ENCODE assay signal across 18 cellular contexts in the genomic region with DNA sequence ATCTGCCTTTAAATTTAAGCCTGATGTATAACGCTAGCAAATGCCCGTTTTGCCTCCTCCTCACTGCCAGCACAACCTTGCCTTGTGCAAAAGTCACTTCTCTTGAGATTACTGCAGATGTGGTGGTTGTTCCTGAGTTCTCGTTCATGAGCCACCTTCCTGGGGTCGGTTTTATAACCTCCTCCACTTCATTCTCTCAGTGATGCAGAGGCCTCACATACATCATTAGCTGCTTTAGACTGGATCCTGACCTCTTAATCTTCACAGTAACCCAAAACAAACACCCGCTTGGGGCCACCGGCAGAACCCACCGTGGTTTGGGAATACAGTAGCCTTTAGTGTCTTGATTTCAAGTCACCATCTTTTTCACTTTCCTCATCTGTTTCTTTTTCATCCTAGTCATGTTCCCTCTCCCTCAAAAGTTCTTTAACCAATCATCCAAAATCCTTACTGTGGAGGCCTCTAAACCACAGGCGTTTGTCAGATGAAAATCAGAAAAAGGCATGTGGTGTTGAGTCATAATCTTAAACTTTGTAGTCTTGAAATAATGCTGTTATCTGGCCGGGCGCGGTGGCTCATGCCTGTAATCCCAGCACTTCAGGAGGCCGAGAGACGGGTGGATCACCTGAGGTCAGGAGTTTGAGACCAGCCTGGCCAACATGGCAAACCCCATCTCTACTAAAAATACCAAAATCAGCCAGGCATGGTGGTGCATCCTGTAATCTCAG.
A peak's percentile ranks its signal among the peaks of the same experiment; 100 is the strongest.
DNase-seq lines count a peak whose midpoint lies in the region; ATAC-seq, FAIRE-seq and TF ChIP-seq lines count a peak whose summit lies in the region.
"Had no signal": no experiment of that assay in that cellular context is flagged by ENCODE, and none has a peak within 500 bp of the region (broad histone marks: within the 10 kb centered on the region; RNA-seq: fewer than 3 reads in every experiment).

No MANE protein-coding gene starts in this region.

- no peaks in the 10 kb centered on the region for H3K9me2 ChIP-seq in HCT116 (ENCODE audit: insufficient read depth)

- H3K9me3 Mint-ChIP-seq in astrocyte (ENCODE audit: unreplicated experiment): no peaks in the 10 kb centered on the region
- H3K9me3 Mint-ChIP-seq: IgD-negative memory B cell had no signal

- H3K27ac ChIP-seq in HCT116 (ENCODE audit: low read depth, low read length): peak overlapping the region; percentile 57
- peak overlapping the region; percentile 53 for H3K27ac ChIP-seq in astrocyte (ENCODE audit: low read depth, low read length)
- H3K27ac ChIP-seq: adrenal gland, heart right ventricle, lower lobe of right lung had no signal

- H4K20me1 ChIP-seq in HCT116 (ENCODE audit: insufficient read depth): no peaks in the 10 kb centered on the region
- no peaks in the 10 kb centered on the region for H4K20me1 ChIP-seq in astrocyte (ENCODE audit: insufficient read depth, low read length)

- H2AFZ ChIP-seq in HCT116 (ENCODE audit: low read depth, low read length, poor library complexity, severe bottlenecking) (no peak overlapping the region), astrocyte (ENCODE audit: low read depth, low read length) (no peak overlapping the region)

- peak overlapping the region; percentile 59 for H3K27ac Mint-ChIP-seq in astrocyte (ENCODE audit: unreplicated experiment)

- H3K79me2 ChIP-seq in HCT116 (ENCODE audit: insufficient read depth, low read length) (no peaks in the 10 kb centered on the region), astrocyte (ENCODE audit: insufficient read depth, low read length) (no peaks in the 10 kb centered on the region)

- peaks cover 28 to 32% of the 10 kb centered on the region in 2 experiments for H3K4me1 ChIP-seq in HCT116 (ENCODE audit: control insufficient read depth in 1 of 2, insufficient read depth in 2 of 2, low read length in 2 of 2)
- H3K4me1 ChIP-seq in astrocyte (ENCODE audit: insufficient read depth, low read length): peaks cover 7% of the 10 kb centered on the region
- H3K4me1 ChIP-seq: adrenal gland, lower lobe of right lung had no signal

- CTCF ChIA-PET in HCT116 (lab: Charles Lee): no interaction called here

- FAIRE-seq in astrocyte (lab: Jason Lieb, UNC): no peak
- FAIRE-seq: GM18507 had no signal

- H3K4me1 Mint-ChIP-seq in astrocyte (ENCODE audit: low read depth, unreplicated experiment): peaks cover 11% of the 10 kb centered on the region

- no peak overlapping the region for H3K4me3 Mint-ChIP-seq in astrocyte (ENCODE audit: unreplicated experiment)
- H3K4me3 Mint-ChIP-seq: IgD-negative memory B cell had no signal

- H3K27me3 Mint-ChIP-seq in astrocyte (ENCODE audit: low read depth, unreplicated experiment): no peaks in the 10 kb centered on the region
- H3K27me3 Mint-ChIP-seq: IgD-negative memory B cell had no signal

- H3K36me3 ChIP-seq in HCT116 (ENCODE audit: control insufficient read depth in 1 of 2, insufficient read depth in 2 of 2, low read length in 2 of 2) (no peaks in the 10 kb centered on the region), astrocyte (ENCODE audit: insufficient read depth, low read length) (no peaks in the 10 kb centered on the region)
- H3K36me3 ChIP-seq: adrenal gland, heart right ventricle, lower lobe of right lung had no signal

- no peak for TF ChIP-seq RAD21 in HCT116 (IDR thresholded peaks at IDR 0.05; ENCODE audit: low read depth)

- no TSS peak for BruUV-seq in HCT116 (replicated peaks; lab: Mats Ljungman, UMichigan)

- POLR2A ChIA-PET in HCT116 (lab: Charles Lee): no interaction called here

- DNase-seq in AG08395 (ENCODE audit: low spot score) (peak; percentile 40), HCT116 (ENCODE audit: low read depth, low spot score) (peak; percentile 6), astrocyte (ENCODE audit: low read depth) (peak; percentile 93), islet precursor cell (peak; percentile 53), NCI-H524 treated with DMSO at 0.1 percent for 48 hours (lab: John Stamatoyannopoulos, UW) (no peak), NCI-H345 treated with DMSO at 0.1 percent for 48 hours (lab: John Stamatoyannopoulos, UW; ENCODE audit: unreplicated experiment) (no peak)
- no peak for DNase-seq in stimulated activated CD4-positive, alpha-beta T cell treated with anti-CD3 and anti-CD28 coated beads, Interleukin-2, amount 100 ng/mL, for 48 hours
- DNase-seq: activated CD8-positive, alpha-beta memory T cell treated with anti-CD3 and anti-CD28 coated beads, Interleukin-2, amount 50 U/mL, for 48 hours; adrenal gland; heart right ventricle; lower lobe of right lung; NCI-H1417 treated with DMSO at 0.1 percent for 48 hours; NCI-H526; occipital lobe had no signal

- H3K27me3 ChIP-seq in HCT116 (ENCODE audit: insufficient read depth, low read length) (no peaks in the 10 kb centered on the region), astrocyte (ENCODE audit: insufficient read depth, low read length) (no peaks in the 10 kb centered on the region)
- H3K27me3 ChIP-seq: adrenal gland, heart right ventricle had no signal

- intact Hi-C loops in HCT116 (cut with micrococcal nuclease): no loop called here

- RAD21 ChIA-PET in HCT116 (lab: Charles Lee; ENCODE audit: low non-redundant PET in 1 of 2, low total read pairs in 2 of 2, uncharacterized antibody in 2 of 2, unreplicated experiment in 2 of 2): no interaction called here

- peak; percentile 76 for ATAC-seq in HCT116
- no peak for ATAC-seq in HG02610 (IDR thresholded peaks at IDR 0.05; ENCODE audit: unreplicated experiment)
- ATAC-seq: heart right ventricle, lower lobe of right lung, Right ventricle myocardium inferior had no signal

- H3K9ac ChIP-seq in HCT116 (ENCODE audit: low read length): no peak overlapping the region
- H3K9ac ChIP-seq in astrocyte (ENCODE audit: low read length): no peak overlapping the region

- H3K36me3 Mint-ChIP-seq in astrocyte (ENCODE audit: low read depth, unreplicated experiment): no peaks in the 10 kb centered on the region

- no peak for TF ChIP-seq POLR2A in HCT116 (IDR thresholded peaks at IDR 0.05; ENCODE audit: borderline replicate concordance, extremely low read depth, insufficient read depth, insufficient read length)

- H3K9me3 ChIP-seq in HCT116 (ENCODE audit: control insufficient read depth in 1 of 2, insufficient read depth in 1 of 2, low read depth in 1 of 2, low read length in 2 of 2) (no peaks in the 10 kb centered on the region), astrocyte (ENCODE audit: insufficient read depth, low read depth, low read length) (no peaks in the 10 kb centered on the region)
- H3K9me3 ChIP-seq: adrenal gland, heart right ventricle, lower lobe of right lung had no signal

- TF ChIP-seq CTCF in HCT116 (IDR thresholded peaks at IDR 0.05 in 2 of 3, conservative IDR thresholded peaks at IDR 0.05 in 1 of 3; ENCODE audit: borderline replicate concordance in 1 of 3, insufficient read depth in 1 of 3, low read depth in 2 of 3, low read length in 2 of 3) (no peak), astrocyte (IDR thresholded peaks at IDR 0.05; ENCODE audit: insufficient read depth, low read depth, low read length) (no peak)

- no peak overlapping the region for H3K4me3 ChIP-seq in HCT116 (replicated peaks in 1 of 2; ENCODE audit: low read depth in 1 of 2, low read length in 2 of 2)
- H3K4me3 ChIP-seq in astrocyte (ENCODE audit: insufficient read depth, low read depth, low read length): no peak overlapping the region
- H3K4me3 ChIP-seq: adrenal gland, heart right ventricle, lower lobe of right lung had no signal

- H3K4me2 ChIP-seq in HCT116 (ENCODE audit: low read length): peak overlapping the region; percentile 35
- H3K4me2 ChIP-seq in astrocyte (ENCODE audit: low read length): peak overlapping the region; percentile 40

TF ChIP-seq in HCT116, 20 proteins besides CTCF, POLR2A, EP300 and RAD21 (continues in another document):
- no peak for TF ChIP-seq TCF7L2 (IDR thresholded peaks at IDR 0.05; ENCODE audit: borderline replicate concordance, extremely low read depth, insufficient read depth, insufficient read length)
- TF ChIP-seq SP1 (IDR thresholded peaks at IDR 0.05; ENCODE audit: low read depth): no peak
- peak; percentile 30; the same call in 1 of the 2 replicates for TF ChIP-seq FOSL1 (IDR thresholded peaks at IDR 0.05; ENCODE audit: low read depth)
- no peak for TF ChIP-seq ELF1 (IDR thresholded peaks at IDR 0.05; ENCODE audit: borderline replicate concordance, low read depth)
- no peak for TF ChIP-seq YY1 (IDR thresholded peaks at IDR 0.05; ENCODE audit: extremely low read depth, insufficient replicate concordance, low read depth, low read length)
- TF ChIP-seq, protein P1, sequence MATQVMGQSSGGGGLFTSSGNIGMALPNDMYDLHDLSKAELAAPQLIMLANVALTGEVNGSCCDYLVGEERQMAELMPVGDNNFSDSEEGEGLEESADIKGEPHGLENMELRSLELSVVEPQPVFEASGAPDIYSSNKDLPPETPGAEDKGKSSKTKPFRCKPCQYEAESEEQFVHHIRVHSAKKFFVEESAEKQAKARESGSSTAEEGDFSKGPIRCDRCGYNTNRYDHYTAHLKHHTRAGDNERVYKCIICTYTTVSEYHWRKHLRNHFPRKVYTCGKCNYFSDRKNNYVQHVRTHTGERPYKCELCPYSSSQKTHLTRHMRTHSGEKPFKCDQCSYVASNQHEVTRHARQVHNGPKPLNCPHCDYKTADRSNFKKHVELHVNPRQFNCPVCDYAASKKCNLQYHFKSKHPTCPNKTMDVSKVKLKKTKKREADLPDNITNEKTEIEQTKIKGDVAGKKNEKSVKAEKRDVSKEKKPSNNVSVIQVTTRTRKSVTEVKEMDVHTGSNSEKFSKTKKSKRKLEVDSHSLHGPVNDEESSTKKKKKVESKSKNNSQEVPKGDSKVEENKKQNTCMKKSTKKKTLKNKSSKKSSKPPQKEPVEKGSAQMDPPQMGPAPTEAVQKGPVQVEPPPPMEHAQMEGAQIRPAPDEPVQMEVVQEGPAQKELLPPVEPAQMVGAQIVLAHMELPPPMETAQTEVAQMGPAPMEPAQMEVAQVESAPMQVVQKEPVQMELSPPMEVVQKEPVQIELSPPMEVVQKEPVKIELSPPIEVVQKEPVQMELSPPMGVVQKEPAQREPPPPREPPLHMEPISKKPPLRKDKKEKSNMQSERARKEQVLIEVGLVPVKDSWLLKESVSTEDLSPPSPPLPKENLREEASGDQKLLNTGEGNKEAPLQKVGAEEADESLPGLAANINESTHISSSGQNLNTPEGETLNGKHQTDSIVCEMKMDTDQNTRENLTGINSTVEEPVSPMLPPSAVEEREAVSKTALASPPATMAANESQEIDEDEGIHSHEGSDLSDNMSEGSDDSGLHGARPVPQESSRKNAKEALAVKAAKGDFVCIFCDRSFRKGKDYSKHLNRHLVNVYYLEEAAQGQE (IDR thresholded peaks at IDR 0.05; ENCODE audit: low read depth): no peak

Comparison
In these comparisons a context has a peak if more than half of its experiments do, and no peak if none do; other contexts are left out.
1. DNase-seq: peak in AG08395 (single experiment), HCT116 (single experiment), astrocyte (single experiment) and islet precursor cell (single experiment); none in NCI-H524 treated with DMSO at 0.1 percent for 48 hours (single experiment), NCI-H345 treated with DMSO at 0.1 percent for 48 hours (single experiment) and stimulated activated CD4-positive, alpha-beta T cell treated with anti-CD3 and anti-CD28 coated beads, Interleukin-2, amount 100 ng/mL, for 48 hours (0 of 2).